ENCODE assay signal across 19 cellular contexts in the genomic region with DNA sequence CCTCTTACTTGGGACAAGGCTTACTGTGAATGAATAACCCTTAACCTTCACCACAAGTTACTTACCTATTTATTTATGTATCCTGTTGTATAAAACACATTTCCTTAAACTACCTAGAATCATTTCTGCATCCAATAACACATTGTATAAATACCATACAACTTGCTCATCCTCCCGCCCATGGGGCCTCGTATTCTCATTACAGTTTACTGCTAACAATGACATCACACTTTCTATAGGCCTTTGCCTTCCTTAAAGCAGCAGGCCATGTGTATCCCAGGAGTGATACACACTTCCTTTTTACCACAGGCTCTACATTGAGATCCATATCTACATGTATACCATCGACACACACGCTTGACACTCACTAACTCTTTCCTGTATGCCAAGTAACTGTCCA.
A peak's percentile ranks its signal among the peaks of the same experiment; 100 is the strongest.
DNase-seq lines count a peak whose midpoint lies in the region; ATAC-seq and TF ChIP-seq lines count a peak whose summit lies in the region.
"Had no signal": no experiment of that assay in that cellular context is flagged by ENCODE, and none has a peak within 500 bp of the region (broad histone marks: within the 10 kb centered on the region; RNA-seq: fewer than 3 reads in every experiment).

No MANE protein-coding gene starts in this region.

- peak overlapping the region; percentile 4 for H3K27ac Mint-ChIP-seq in nephron progenitor cell
- H3K27ac Mint-ChIP-seq: activated CD8-positive, alpha-beta T cell treated with anti-CD3 and anti-CD28 coated beads, Interleukin-2, amount 10 ng/mL, durations not matched to agents 7 days and 5 days; activated T-cell treated with anti-CD3 and anti-CD28 coated beads, Interleukin-2, amount 50 U/mL, for 72 hours; effector memory CD8-positive, alpha-beta T cell; natural killer cell; stimulated activated naive CD8-positive, alpha-beta T cell treated with anti-CD3 and anti-CD28 coated beads, Interleukin-15, Interleukin-2, amounts not matched to agents 100 ng/mL and 50 ng/mL, for 24 hours had no signal

- no peak overlapping the region for H3K4me3 Mint-ChIP-seq in nephron progenitor cell
- H3K4me3 Mint-ChIP-seq: activated CD8-positive, alpha-beta T cell treated with anti-CD3 and anti-CD28 coated beads, Interleukin-2, amount 10 ng/mL, durations not matched to agents 7 days and 5 days; activated T-cell treated with anti-CD3 and anti-CD28 coated beads, Interleukin-2, amount 50 U/mL, for 72 hours; effector memory CD8-positive, alpha-beta T cell; natural killer cell; stimulated activated naive CD8-positive, alpha-beta T cell treated with anti-CD3 and anti-CD28 coated beads, Interleukin-15, Interleukin-2, amounts not matched to agents 100 ng/mL and 50 ng/mL, for 24 hours had no signal

- H3K36me3 Mint-ChIP-seq in nephron progenitor cell (ENCODE audit: low read depth): peaks cover 4% of the 10 kb centered on the region
- H3K36me3 Mint-ChIP-seq: natural killer cell had no signal

- intact Hi-C loops in head of caudate nucleus (cut with DNase I): loop anchor here (10.0 kb wide), 1 partner anchor 104 kb away; no protein-coding TSS in a partner anchor

- no peak for TF ChIP-seq CTCF in epithelial cell of esophagus (IDR thresholded peaks at IDR 0.05; ENCODE audit: insufficient read depth, low read depth, low read length, missing control alignments)
- TF ChIP-seq CTCF in nephron progenitor cell (IDR thresholded peaks at IDR 0.05): no peak

- DNase-seq in AG08395 (ENCODE audit: low spot score) (peak; percentile 3), NCI-H226 (peak; percentile 18), epithelial cell of esophagus (ENCODE audit: low read depth) (peak; percentile 29), nephron progenitor cell (no peak), head of caudate nucleus (no peak), NCI-H446 (lab: John Stamatoyannopoulos, UW) (no peak)
- no peak for DNase-seq in activated CD4-positive, alpha-beta T cell treated with anti-CD3 and anti-CD28 coated beads for 48 hours
- DNase-seq: activated CD8-positive, alpha-beta T cell treated with anti-CD3 and anti-CD28 coated beads, Interleukin-2, amount 10 ng/mL, durations not matched to agents 7 days and 5 days; activated T-cell treated with anti-CD3 and anti-CD28 coated beads, Interleukin-2, amount 50 U/mL, for 72 hours; effector memory CD8-positive, alpha-beta T cell; lower lobe of right lung; natural killer cell; NCI-H345; NK-92 treated with Interleukin-12 subunit alpha and Interleukin-12 subunit beta, amount 100 ng/mL, for 24 hours; RPMI8226; T-helper 1 cell; upper lobe of left lung had no signal

- no peaks in the 10 kb centered on the region for H3K9me3 Mint-ChIP-seq in nephron progenitor cell
- H3K9me3 Mint-ChIP-seq: activated T-cell treated with anti-CD3 and anti-CD28 coated beads, Interleukin-2, amount 50 U/mL, for 72 hours; natural killer cell; stimulated activated naive CD8-positive, alpha-beta T cell treated with anti-CD3 and anti-CD28 coated beads, Interleukin-15, Interleukin-2, amounts not matched to agents 100 ng/mL and 50 ng/mL, for 24 hours had no signal

- peaks cover 50% of the 10 kb centered on the region for H3K4me1 Mint-ChIP-seq in nephron progenitor cell
- H3K4me1 Mint-ChIP-seq: natural killer cell had no signal

- H3K27me3 Mint-ChIP-seq in nephron progenitor cell (ENCODE audit: low read depth, poor library complexity): no peaks in the 10 kb centered on the region

- H3K4me3 ChIP-seq in epithelial cell of esophagus (ENCODE audit: low read length): no peak overlapping the region
- H3K4me3 ChIP-seq: lower lobe of right lung, upper lobe of left lung had no signal

- no peak for ATAC-seq in GM19023 (IDR thresholded peaks at IDR 0.05; ENCODE audit: unreplicated experiment)
- ATAC-seq: activated CD8-positive, alpha-beta T cell treated with anti-CD3 and anti-CD28 coated beads, Interleukin-2, amount 10 ng/mL, durations not matched to agents 7 days and 5 days; activated T-cell treated with anti-CD3 and anti-CD28 coated beads, Interleukin-2, amount 50 U/mL, for 72 hours; effector memory CD8-positive, alpha-beta T cell; lower lobe of right lung; natural killer cell had no signal

Comparison
In these comparisons a context has a peak if more than half of its experiments do, and no peak if none do; other contexts are left out.
1. DNase-seq: peak in AG08395 (single experiment), NCI-H226 (single experiment) and epithelial cell of esophagus (single experiment); none in nephron progenitor cell (single experiment), head of caudate nucleus (0 of 42), activated CD4-positive, alpha-beta T cell treated with anti-CD3 and anti-CD28 coated beads for 48 hours (single experiment) and NCI-H446 (0 of 2).